In genomic region chr1:202802998-202803932, GRCh38 we compare ENCODE assay signal across 10 cellular contexts. TPM values are rescaled to one million over a fixed set of nuclear protein-coding genes. Genes with fewer than 3 reads are reported as not detected.
A peak's percentile ranks its signal among the peaks of the same experiment; 100 is the strongest.
DNase-seq lines count a peak whose midpoint lies in the region; ATAC-seq, FAIRE-seq and TF ChIP-seq lines count a peak whose summit lies in the region.
"Had no signal": no experiment of that assay in that cellular context is flagged by ENCODE, and none has a peak within 500 bp of the region (broad histone marks: within the 10 kb centered on the region; RNA-seq: fewer than 3 reads in every experiment).

No MANE protein-coding gene starts in this region.

- no peaks in the 10 kb centered on the region for H3K9me3 ChIP-seq in keratinocyte (ENCODE audit: control insufficient read depth, low read depth, low read length)
- H3K9me3 ChIP-seq in right cardiac atrium (ENCODE audit: control insufficient read depth, low read length): no peaks in the 10 kb centered on the region

- H3K4me1 ChIP-seq in keratinocyte (ENCODE audit: control insufficient read depth, extremely low read depth, insufficient read depth, low read length) (peaks cover 30% of the 10 kb centered on the region), right cardiac atrium (ENCODE audit: control insufficient read depth, insufficient read depth, low read length) (no peaks in the 10 kb centered on the region)

- intact Hi-C loops in right cardiac atrium (cut with DNase I): no loop called here

- peak overlapping the region; percentile 72 for H3K27ac Mint-ChIP-seq in activated naive CD8-positive, alpha-beta T cell

- no peak overlapping the region for H3K4me3 ChIP-seq in HL-60 (replicated peaks; ENCODE audit: insufficient read depth, low read length)
- no peak overlapping the region for H3K4me3 ChIP-seq in keratinocyte (ENCODE audit: control insufficient read depth in 2 of 3, extremely low read depth in 1 of 3, insufficient read depth in 2 of 3, low read depth in 1 of 3, low read length in 3 of 3)
- H3K4me3 ChIP-seq in right cardiac atrium (ENCODE audit: low read length): no peak overlapping the region

- no peak for ATAC-seq in right cardiac atrium

- FAIRE-seq in keratinocyte (lab: Jason Lieb, UNC): no peak
- FAIRE-seq: G401.6 had no signal

- H3K27me3 ChIP-seq in HL-60 (ENCODE audit: insufficient read depth, poor library complexity, severe bottlenecking): no peaks in the 10 kb centered on the region
- no peaks in the 10 kb centered on the region for H3K27me3 ChIP-seq in keratinocyte (ENCODE audit: control insufficient read depth, extremely low read depth, insufficient read depth, low read length)
- H3K27me3 ChIP-seq in right cardiac atrium (ENCODE audit: control insufficient read depth, insufficient read depth): no peaks in the 10 kb centered on the region

- no peaks in the 10 kb centered on the region for H3K9me1 ChIP-seq in keratinocyte (ENCODE audit: control insufficient read depth, extremely low read depth, insufficient read depth, low read length)

- peaks cover 3% of the 10 kb centered on the region for H3K36me3 Mint-ChIP-seq in activated naive CD8-positive, alpha-beta T cell

- DNase-seq in CD1c-positive myeloid dendritic cell (ENCODE audit: extremely low spot score) (peak; percentile 46), HL-60 (ENCODE audit: low read depth in 1 of 2, low spot score in 1 of 2) (peak in 1 of 2 experiments; percentile 55), keratinocyte (ENCODE audit: low read depth, low spot score) (no peak), NCI-H774 (lab: John Stamatoyannopoulos, UW) (no peak), right cardiac atrium (no peak), GOT3 (lab: John Stamatoyannopoulos, UW) (no peak)
- DNase-seq in activated CD4-positive, alpha-beta T cell treated with anti-CD3 and anti-CD28 coated beads, Interleukin-2, amount 50 U/mL, for 1 hour: no peak
- DNase-seq: NCI-H1417 had no signal

- H3K9ac ChIP-seq in keratinocyte (ENCODE audit: control insufficient read depth, extremely low read depth, insufficient read depth, low read length): no peak overlapping the region

- 87% methylated on average over 15 of the region's 15 CpGs for WGBS in right cardiac atrium

- peaks cover 55% of the 10 kb centered on the region for H3K4me1 Mint-ChIP-seq in activated naive CD8-positive, alpha-beta T cell (ENCODE audit: low read depth)

- H3K36me3 ChIP-seq in keratinocyte (ENCODE audit: control insufficient read depth in 2 of 2, extremely low read depth in 1 of 2, insufficient read depth in 2 of 2, low read length in 2 of 2): peaks cover 5 to 6% of the 10 kb centered on the region in 2 experiments

- H3K4me2 ChIP-seq in keratinocyte (ENCODE audit: control insufficient read depth, extremely low read depth, insufficient read depth, low read depth, low read length): peak overlapping the region; percentile 27

- H3K27me3 Mint-ChIP-seq in activated naive CD8-positive, alpha-beta T cell: no peaks in the 10 kb centered on the region

- H3K79me2 ChIP-seq in keratinocyte (ENCODE audit: control insufficient read depth, insufficient read depth, low read length): peaks cover 96% of the 10 kb centered on the region

- TF ChIP-seq CTCF in HL-60 (IDR thresholded peaks at IDR 0.05; ENCODE audit: insufficient read depth, low read length): no peak
- TF ChIP-seq CTCF in keratinocyte (optimal IDR thresholded peaks at IDR 0.05 in 1 of 3, IDR thresholded peaks at IDR 0.05 in 1 of 3, conservative IDR thresholded peaks at IDR 0.05 in 1 of 3; ENCODE audit: extremely low read depth in 1 of 3, insufficient read depth in 2 of 3, low read length in 3 of 3): no peak

- dilution Hi-C loops in keratinocyte (cut with MboI; ENCODE audit: extremely low pct_ligation_motif_present, low sequenced_read_pairs): loop anchor here (5.0 kb wide), 1 partner anchor 54 kb away; no protein-coding TSS in a partner anchor

- H4K20me1 ChIP-seq in keratinocyte (ENCODE audit: control insufficient read depth, extremely low read depth, insufficient read depth, low read length): peaks cover 29% of the 10 kb centered on the region

- no peak overlapping the region for H3K4me3 Mint-ChIP-seq in activated naive CD8-positive, alpha-beta T cell

- H2AFZ ChIP-seq in keratinocyte (ENCODE audit: control insufficient read depth, low read length): no peak overlapping the region

- no peaks in the 10 kb centered on the region for H3K9me3 Mint-ChIP-seq in activated naive CD8-positive, alpha-beta T cell (ENCODE audit: low read depth)

- H3K27ac ChIP-seq in HL-60 (replicated peaks): peak overlapping the region; percentile 93
- peak overlapping the region; percentile 49 for H3K27ac ChIP-seq in keratinocyte (ENCODE audit: control insufficient read depth, insufficient read depth, low read length)
- no peak overlapping the region for H3K27ac ChIP-seq in right cardiac atrium (ENCODE audit: low read length)

RNA-seq across cellular contexts. Expression of gene KDM5B, which starts 5.0 kb away (rescaled TPM):
- polyA plus RNA-seq in keratinocyte (57.6 to 60.1 TPM (median 59.9 TPM) in 3 replicates), right cardiac atrium (7.4 TPM)
- 151 TPM for polyA plus RNA-seq in keratinocyte (2011; ENCODE audit: low read depth)
- polyA plus RNA-seq in keratinocyte (2011; cell fraction: cytosol; rRNA removed): 33.8 and 53.8 TPM in 2 replicates
- 151 and 176 TPM in 2 replicates for polyA plus RNA-seq in keratinocyte (2011; cell fraction: nucleus; rRNA removed)
- polyA plus RNA-seq in keratinocyte (2012; ENCODE audit: low replicate concordance): 33.4 and 44.8 TPM in 2 replicates
- 60.2 to 203 TPM (median 145 TPM) in 3 replicates for polyA minus RNA-seq in keratinocyte
- polyA minus RNA-seq in keratinocyte (2011; cell fraction: cytosol; rRNA and poly(A)+ RNA removed): 55.4 TPM
- polyA minus RNA-seq in keratinocyte (2011; cell fraction: nucleus; rRNA and poly(A)+ RNA removed): 202 and 305 TPM in 2 replicates
- 10 to 100 TPM; 18.4 to 22.0 (median 19.1) TPM for total RNA-seq in right cardiac atrium

RNA-seq across cellular contexts. Expression of gene PCAT6, which starts 7.5 kb away (rescaled TPM):
- polyA plus RNA-seq in keratinocyte (1.6 to 3.5 TPM (median 2.3 TPM) in 3 replicates), right cardiac atrium (4.9 TPM)
- polyA plus RNA-seq in keratinocyte (2011; ENCODE audit: low read depth): 1.5 TPM
- 3.5 and 7.5 TPM in 2 replicates for polyA plus RNA-seq in keratinocyte (2011; cell fraction: cytosol; rRNA removed)
- polyA plus RNA-seq in keratinocyte (2011; cell fraction: nucleus; rRNA removed): 5.3 and 6.0 TPM in 2 replicates
- 5.5 and 15.1 TPM in 2 replicates for polyA plus RNA-seq in keratinocyte (2012; ENCODE audit: low replicate concordance)
- polyA minus RNA-seq in keratinocyte: 0.62 to 2.3 TPM (median 1.2 TPM) in 3 replicates
- polyA minus RNA-seq in keratinocyte (2011; cell fraction: cytosol; rRNA and poly(A)+ RNA removed): not detected
- 0.93 and 1.2 TPM in 2 replicates for polyA minus RNA-seq in keratinocyte (2011; cell fraction: nucleus; rRNA and poly(A)+ RNA removed)
- total RNA-seq in right cardiac atrium: 1 to 10 TPM in 2 of 4 donors, under 1 TPM in 1, not detected in 1; 0.79 to 1.6 (median 1.2) TPM
